10 cellular contexts compared by ENCODE assay signal in genomic region chr4:142883433-142883832, GRCh38. TPM values are rescaled to one million over a fixed set of nuclear protein-coding genes. Genes with fewer than 3 reads are reported as not detected.
A peak's percentile ranks its signal among the peaks of the same experiment; 100 is the strongest.
DNase-seq lines count a peak whose midpoint lies in the region; ATAC-seq and TF ChIP-seq lines count a peak whose summit lies in the region.
"Had no signal": no experiment of that assay in that cellular context is flagged by ENCODE, and none has a peak within 500 bp of the region (broad histone marks: within the 10 kb centered on the region; RNA-seq: fewer than 3 reads in every experiment).

No MANE protein-coding gene starts in this region.

- ATAC-seq in GM21825 (IDR thresholded peaks at IDR 0.05; ENCODE audit: unreplicated experiment), result no peak
- ATAC-seq: activated naive CD8-positive, alpha-beta T cell treated with anti-CD3 and anti-CD28 coated beads, Interleukin-2, amount 50 U/mL, for 24 hours; mucosa of descending colon had no signal

- TF ChIP-seq CTCF in chondrocyte (IDR thresholded peaks at IDR 0.05) (peak; percentile 66), neural crest cell (conservative IDR thresholded peaks at IDR 0.05) (peak; percentile 51)

- H3K4me1 Mint-ChIP-seq in chondrocyte (ENCODE audit: low read depth), result no peaks in the 10 kb centered on the region
- H3K4me1 Mint-ChIP-seq in neural crest cell, result no peaks in the 10 kb centered on the region
- H3K4me1 Mint-ChIP-seq: activated naive CD8-positive, alpha-beta T cell treated with anti-CD3 and anti-CD28 coated beads, Interleukin-2, amount 50 U/mL, for 24 hours had no signal

- DNase-seq in DMS53 (lab: John Stamatoyannopoulos, UW) (peak; percentile 48), DMS53 treated with DMSO at 0.1 percent for 48 hours (lab: John Stamatoyannopoulos, UW; ENCODE audit: unreplicated experiment) (no peak), Kasumi-1 (lab: John Stamatoyannopoulos, UW) (peak; percentile 42 to 51), chondrocyte (ENCODE audit: low spot score) (no peak), neural crest cell (ENCODE audit: low read depth, low spot score) (no peak), T-helper 1 cell (no peak), NCI-H187 (lab: John Stamatoyannopoulos, UW) (no peak)
- DNase-seq: activated naive CD8-positive, alpha-beta T cell treated with anti-CD3 and anti-CD28 coated beads, Interleukin-2, amount 50 U/mL, for 24 hours had no signal

- H3K4me3 Mint-ChIP-seq in chondrocyte (ENCODE audit: unreplicated experiment) (no peak overlapping the region), neural crest cell (no peak overlapping the region)
- H3K4me3 Mint-ChIP-seq: activated naive CD8-positive, alpha-beta T cell treated with anti-CD3 and anti-CD28 coated beads, Interleukin-2, amount 50 U/mL, for 24 hours had no signal

- no peaks in the 10 kb centered on the region for H3K36me3 Mint-ChIP-seq in chondrocyte (ENCODE audit: low read depth)
- H3K36me3 Mint-ChIP-seq in neural crest cell (ENCODE audit: low read depth), result no peaks in the 10 kb centered on the region

- H3K27ac Mint-ChIP-seq in chondrocyte (ENCODE audit: unreplicated experiment) (no peak overlapping the region), neural crest cell (ENCODE audit: unreplicated experiment) (no peak overlapping the region)
- H3K27ac Mint-ChIP-seq: activated naive CD8-positive, alpha-beta T cell treated with anti-CD3 and anti-CD28 coated beads, Interleukin-2, amount 50 U/mL, for 24 hours had no signal

- H3K27me3 Mint-ChIP-seq in chondrocyte (ENCODE audit: low read depth), result no peaks in the 10 kb centered on the region
- H3K27me3 Mint-ChIP-seq in neural crest cell (ENCODE audit: low read depth), result no peaks in the 10 kb centered on the region

- H3K9me3 Mint-ChIP-seq in chondrocyte (ENCODE audit: low read depth) (no peaks in the 10 kb centered on the region), neural crest cell (no peaks in the 10 kb centered on the region)
- H3K9me3 Mint-ChIP-seq: activated naive CD8-positive, alpha-beta T cell treated with anti-CD3 and anti-CD28 coated beads, Interleukin-2, amount 50 U/mL, for 24 hours had no signal

RNA-seq across cellular contexts. Expression of gene INPP4B, which starts 37.3 kb away (rescaled TPM):
- 18.7 to 30.0 TPM (median 29.2 TPM) in 3 replicates for total RNA-seq in chondrocyte
- total RNA-seq in neural crest cell, result 7.0 and 7.3 TPM in 2 replicates

Comparison
In these comparisons a context has a peak if more than half of its experiments do, and no peak if none do; other contexts are left out.
1. DNase-seq: peak in DMS53 (single experiment) and Kasumi-1 (2 of 2); none in DMS53 treated with DMSO at 0.1 percent for 48 hours (single experiment), chondrocyte (single experiment), neural crest cell (single experiment), T-helper 1 cell (0 of 5) and NCI-H187 (0 of 2).